25 cellular contexts compared by ENCODE assay signal in genomic region chr1:160129966-160130365, GRCh38. TPM values are rescaled to one million over a fixed set of nuclear protein-coding genes. Genes with fewer than 3 reads are reported as not detected.
"Had no signal": no experiment of that assay in that cellular context is flagged by ENCODE, and none has a peak within 500 bp of the region (broad histone marks: within the 10 kb centered on the region; RNA-seq: fewer than 3 reads in every experiment).

No MANE protein-coding gene starts in this region.

- H3K27ac ChIP-seq: breast epithelium, skin epidermis, stomach, thyroid gland, vagina had no signal

- H3K27me3 ChIP-seq: breast epithelium, stomach, thyroid gland, vagina had no signal

- H3K36me3 ChIP-seq: breast epithelium, thyroid gland, vagina had no signal

- DNase-seq: activated CD4-positive, alpha-beta T cell treated with anti-CD3 and anti-CD28 coated beads, Interleukin-2, amount 50 U/mL, for 4 hours; activated CD8-positive, alpha-beta memory T cell treated with anti-CD3 and anti-CD28 coated beads, Interleukin-2, amount 50 U/mL, for 48 hours; activated naive CD4-positive, alpha-beta T cell treated with Interleukin-2 at 50 U/mL for 16 hours; activated naive CD8-positive, alpha-beta T cell treated with anti-CD3 and anti-CD28 coated beads for 36 hours; activated T-cell treated with anti-CD3 and anti-CD28 coated beads, Interleukin-2, amount 50 U/mL, for 48 hours; cerebellar nuclear complex; cortex of kidney; erythroblast; foreskin melanocyte; naive B cell; stimulated activated CD4-positive, alpha-beta T cell treated with anti-CD3 and anti-CD28 coated beads, Interleukin-1b, Interleukin-23, amount 100 ng/mL, for 48 hours; stomach; T-helper 9 cell; thyroid gland had no signal

- H3K9me3 ChIP-seq: breast epithelium, stomach, thyroid gland, vagina had no signal

- H3K4me3 ChIP-seq: breast epithelium, lung, skin epidermis, stomach, thyroid gland, vagina had no signal

- H3K4me1 ChIP-seq: breast epithelium, vagina had no signal

RNA-seq across cellular contexts. Expression of gene ATP1A2, which starts 14.4 kb away (rescaled TPM):
- total RNA-seq: activated CD8-positive, alpha-beta memory T cell treated with anti-CD3 and anti-CD28 coated beads for 36 hours; activated naive CD8-positive, alpha-beta T cell treated with anti-CD3 and anti-CD28 coated beads for 36 hours; SK-MEL-5; T-helper 1 cell treated with Interleukin-12 subunit alpha and Interleukin-12 subunit beta and Interleukin-4 antibody, amounts not matched to agents 30 ng/mL and 1 ng/mL, for 36 hours had no signal

RNA-seq across cellular contexts. Expression of gene ATP1A4, which starts 21.4 kb away (rescaled TPM):
- total RNA-seq: activated CD8-positive, alpha-beta memory T cell treated with anti-CD3 and anti-CD28 coated beads for 36 hours; activated naive CD8-positive, alpha-beta T cell treated with anti-CD3 and anti-CD28 coated beads for 36 hours; osteoblast; posterior vena cava; SK-MEL-5; T-helper 1 cell treated with Interleukin-12 subunit alpha and Interleukin-12 subunit beta and Interleukin-4 antibody, amounts not matched to agents 30 ng/mL and 1 ng/mL, for 36 hours; thyroid gland; vagina had no signal

RNA-seq across cellular contexts. Expression of gene KCNJ9, which starts 48.6 kb away (rescaled TPM):
- total RNA-seq: activated CD8-positive, alpha-beta memory T cell treated with anti-CD3 and anti-CD28 coated beads for 36 hours; breast epithelium; lung; mesenteric fat pad; mucosa of gallbladder; osteoblast; posterior vena cava; SK-MEL-5; T-helper 1 cell treated with Interleukin-12 subunit alpha and Interleukin-12 subunit beta and Interleukin-4 antibody, amounts not matched to agents 30 ng/mL and 1 ng/mL, for 36 hours; thyroid gland; vagina had no signal
- polyA plus RNA-seq: lung had no signal
